ENCODE assay signal across 8 cellular contexts in genomic region chr3:172490198-172490669, GRCh38. TPM values are rescaled to one million over a fixed set of nuclear protein-coding genes. Genes with fewer than 3 reads are reported as not detected.
DNase-seq lines count a peak whose midpoint lies in the region; ATAC-seq and TF ChIP-seq lines count a peak whose summit lies in the region.
"Not testable (repeated sequence)": the region's sequence is repeated elsewhere in the genome, so short reads cannot be mapped to it uniquely, and the experiment has no call there.

No MANE protein-coding gene starts in this region.

- TF ChIP-seq CTCF in AG04450 (IDR thresholded peaks at IDR 0.05; ENCODE audit: low read depth, low read length), result peak; percentile 74

- DNase-seq in AG04450 (ENCODE audit: low read depth, low spot score), result peak; percentile 48
- DNase-seq in HK-2 (ENCODE audit: unreplicated experiment), result peak; percentile 61
- peak; percentile 21 for DNase-seq in NCI-H82 treated with DMSO at 0.1 percent for 48 hours (lab: John Stamatoyannopoulos, UW; ENCODE audit: unreplicated experiment)
- peak; percentile 82 for DNase-seq in activated CD4-positive, alpha-beta T cell treated with anti-CD3 and anti-CD28 coated beads, Interleukin-2, amount 50 U/mL, for 1 hour
- peak; percentile 8 for DNase-seq in cerebellum (ENCODE audit: low spot score)
- peak; percentile 57 for DNase-seq in islet precursor cell
- DNase-seq in stimulated activated CD4-positive, alpha-beta T cell treated with anti-CD3 and anti-CD28 coated beads, Interleukin-15, amount 100 ng/mL, for 48 hours (ENCODE audit: low read depth in 2 of 2), result peak; percentile 48 to 73

- ATAC-seq in GM18907 (IDR thresholded peaks at IDR 0.05; ENCODE audit: unreplicated experiment), result peak; percentile 71

- H3K4me3 ChIP-seq in AG04450 (ENCODE audit: low read depth, low read length), result not testable (repeated sequence)

- not testable (repeated sequence) for H3K9me3 ChIP-seq in AG04450 (ENCODE audit: control insufficient read depth, insufficient read depth, low read length)

- not testable (repeated sequence) for H3K27me3 ChIP-seq in AG04450 (ENCODE audit: control insufficient read depth, insufficient read depth, low read length)

- CTCF ChIA-PET in AG04450 (lab: Charles Lee), result interaction anchor here (0.8 to 1.8 kb wide), 13 partner anchors 12 to 182 kb away, joined by 3 to 55 read pairs (median 5); no protein-coding TSS in a partner anchor

- POLR2A ChIA-PET in AG04450 (lab: Yijun Ruan, JAX), result not testable (repeated sequence)

- H3K27ac ChIP-seq in AG04450 (ENCODE audit: low read depth, low read length), result not testable (repeated sequence)

RNA-seq across cellular contexts. Expression of gene TNFSF10, which starts 33.0 kb away (rescaled TPM):
- 1.8 and 2.3 TPM in 2 replicates for polyA plus RNA-seq in AG04450 (2011; rRNA removed)
- 1.8 and 2.2 TPM in 2 replicates for polyA minus RNA-seq in AG04450 (2011; rRNA and poly(A)+ RNA removed)
- total RNA-seq in cerebellum, result 2.0 TPM

RNA-seq across cellular contexts. Expression of gene GHSR, which starts 42.0 kb away (rescaled TPM):
- not detected in 2 replicates for polyA plus RNA-seq in AG04450 (2011; rRNA removed)
- not detected in 2 replicates for polyA minus RNA-seq in AG04450 (2011; rRNA and poly(A)+ RNA removed)
- total RNA-seq in cerebellum, result not detected

Comparison
In these comparisons a context has a peak if more than half of its experiments do, and no peak if none do; other contexts are left out.
1. DNase-seq: peak in every context shown above with its lines; median percentile 82 in activated CD4-positive, alpha-beta T cell treated with anti-CD3 and anti-CD28 coated beads, Interleukin-2, amount 50 U/mL, for 1 hour; 61 in HK-2; 60 in stimulated activated CD4-positive, alpha-beta T cell treated with anti-CD3 and anti-CD28 coated beads, Interleukin-15, amount 100 ng/mL, for 48 hours; 57 in islet precursor cell; 48 in AG04450; 21 in NCI-H82 treated with DMSO at 0.1 percent for 48 hours; 8 in cerebellum.